Comparison of ENCODE assay signal across 8 cellular contexts in the genomic region with DNA sequence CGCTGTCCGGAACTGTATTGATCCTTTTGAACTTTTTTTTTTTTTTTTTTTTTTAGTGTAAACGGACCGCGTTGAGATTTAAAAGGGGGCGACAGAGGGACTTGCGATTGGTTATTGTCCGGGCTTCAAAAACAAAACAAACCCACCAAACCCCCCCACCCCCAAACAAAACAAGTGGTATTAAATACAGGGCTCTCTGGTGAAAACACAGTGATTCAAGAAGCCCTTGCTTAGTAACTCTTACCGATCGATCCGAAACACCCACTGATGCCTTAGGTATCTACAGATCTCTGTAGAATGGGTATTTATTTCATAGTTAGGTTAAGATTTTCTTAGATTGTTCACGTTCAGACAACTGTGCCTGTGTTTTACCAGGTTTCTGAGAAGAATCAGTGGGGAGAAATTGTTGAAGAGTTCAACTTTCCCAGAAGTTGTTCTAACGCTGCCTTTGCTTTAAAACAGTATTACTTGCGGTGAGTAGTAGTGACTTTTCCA. TPM values are rescaled to one million over a fixed set of nuclear protein-coding genes. Genes with fewer than 3 reads are reported as not detected.
DNase-seq lines count a peak whose midpoint lies in the region; ATAC-seq and TF ChIP-seq lines count a peak whose summit lies in the region.

No MANE protein-coding gene starts in this region.

- no peaks in the 10 kb centered on the region for H3K36me3 ChIP-seq in KMS-11 (ENCODE audit: insufficient read depth)

- no peaks in the 10 kb centered on the region for H4K20me1 ChIP-seq in KMS-11 (ENCODE audit: insufficient read depth)

- peak overlapping the region; percentile 99 for H3K9ac ChIP-seq in KMS-11

- no peak overlapping the region for H2AFZ ChIP-seq in KMS-11 (ENCODE audit: low read depth)

- H3K79me2 ChIP-seq in KMS-11 (ENCODE audit: insufficient read depth, low read depth): peaks cover 81% of the 10 kb centered on the region

- no peaks in the 10 kb centered on the region for H3K27me3 ChIP-seq in KMS-11 (ENCODE audit: insufficient read depth, low read depth)

- H3K27ac ChIP-seq in KMS-11: peak overlapping the region; percentile 99

- TF ChIP-seq CTCF in KMS-11 (conservative IDR thresholded peaks at IDR 0.05; ENCODE audit: low read depth, low read length): no peak
- TF ChIP-seq CTCF in fibroblast of pulmonary artery (IDR thresholded peaks at IDR 0.05; ENCODE audit: low read length, missing control alignments): no peak

- ATAC-seq in HG02885 (IDR thresholded peaks at IDR 0.05; ENCODE audit: poor library complexity, unreplicated experiment) (no peak), HG03520 (IDR thresholded peaks at IDR 0.05; ENCODE audit: unreplicated experiment) (no peak)

- peak overlapping the region; percentile 57 for H3K4me2 ChIP-seq in KMS-11

- peaks cover 28% of the 10 kb centered on the region for H3K4me1 ChIP-seq in KMS-11 (ENCODE audit: low read depth, poor library complexity, severe bottlenecking)

- no peaks in the 10 kb centered on the region for H3K27me3 Mint-ChIP-seq in activated CD4-positive, alpha-beta T cell treated with anti-CD3 and anti-CD28 coated beads, Interleukin-2, amount 10 ng/mL, durations not matched to agents 24 days and 14 days

- DNase-seq in DMS79 treated with DMSO at 0.1 percent for 48 hours (lab: John Stamatoyannopoulos, UW) (peak; percentile 56), fibroblast of pulmonary artery (ENCODE audit: low read depth) (peak; percentile 32), pons (ENCODE audit: low spot score) (peak; percentile 54), LoVo (ENCODE audit: low spot score) (no peak)
- peak; percentile 72 for DNase-seq in activated CD4-positive, alpha-beta T cell treated with anti-CD3 and anti-CD28 coated beads, Interleukin-2, amount 10 ng/mL, durations not matched to agents 24 days and 14 days

- intact Hi-C loops in activated CD4-positive, alpha-beta T cell treated with anti-CD3 and anti-CD28 coated beads, Interleukin-2, amount 10 ng/mL, durations not matched to agents 24 days and 14 days (cut with micrococcal nuclease): loop anchor here (2.0 kb wide), 2 partner anchors 14 to 538 kb away; partner anchors contain the start of gene SLC38A1

- no peak overlapping the region for H3K4me3 ChIP-seq in KMS-11 (IDR thresholded peaks at IDR 0.05; ENCODE audit: insufficient read depth, low read depth, low read length)
- H3K4me3 ChIP-seq in fibroblast of pulmonary artery (replicated peaks; ENCODE audit: low read depth, low read length): peak overlapping the region; percentile 95

- H3K4me1 Mint-ChIP-seq in activated CD4-positive, alpha-beta T cell treated with anti-CD3 and anti-CD28 coated beads, Interleukin-2, amount 10 ng/mL, durations not matched to agents 24 days and 14 days: peaks cover 33% of the 10 kb centered on the region

- no peaks in the 10 kb centered on the region for H3K9me3 Mint-ChIP-seq in activated CD4-positive, alpha-beta T cell treated with anti-CD3 and anti-CD28 coated beads, Interleukin-2, amount 10 ng/mL, durations not matched to agents 24 days and 14 days

- H3K36me3 Mint-ChIP-seq in activated CD4-positive, alpha-beta T cell treated with anti-CD3 and anti-CD28 coated beads, Interleukin-2, amount 10 ng/mL, durations not matched to agents 24 days and 14 days (ENCODE audit: low read depth): peaks cover 30% of the 10 kb centered on the region

- peak overlapping the region; percentile 94 for H3K27ac Mint-ChIP-seq in activated CD4-positive, alpha-beta T cell treated with anti-CD3 and anti-CD28 coated beads, Interleukin-2, amount 10 ng/mL, durations not matched to agents 24 days and 14 days

- peak overlapping the region; percentile 91 for H3K4me3 Mint-ChIP-seq in activated CD4-positive, alpha-beta T cell treated with anti-CD3 and anti-CD28 coated beads, Interleukin-2, amount 10 ng/mL, durations not matched to agents 24 days and 14 days

RNA-seq across cellular contexts. Expression of gene ARID2, which starts 1.4 kb away (rescaled TPM):
- total RNA-seq in activated CD4-positive, alpha-beta T cell treated with anti-CD3 and anti-CD28 coated beads, Interleukin-2, amount 10 ng/mL, durations not matched to agents 24 days and 14 days: 36.4 and 37.8 TPM in 2 replicates
